In the genomic region with DNA sequence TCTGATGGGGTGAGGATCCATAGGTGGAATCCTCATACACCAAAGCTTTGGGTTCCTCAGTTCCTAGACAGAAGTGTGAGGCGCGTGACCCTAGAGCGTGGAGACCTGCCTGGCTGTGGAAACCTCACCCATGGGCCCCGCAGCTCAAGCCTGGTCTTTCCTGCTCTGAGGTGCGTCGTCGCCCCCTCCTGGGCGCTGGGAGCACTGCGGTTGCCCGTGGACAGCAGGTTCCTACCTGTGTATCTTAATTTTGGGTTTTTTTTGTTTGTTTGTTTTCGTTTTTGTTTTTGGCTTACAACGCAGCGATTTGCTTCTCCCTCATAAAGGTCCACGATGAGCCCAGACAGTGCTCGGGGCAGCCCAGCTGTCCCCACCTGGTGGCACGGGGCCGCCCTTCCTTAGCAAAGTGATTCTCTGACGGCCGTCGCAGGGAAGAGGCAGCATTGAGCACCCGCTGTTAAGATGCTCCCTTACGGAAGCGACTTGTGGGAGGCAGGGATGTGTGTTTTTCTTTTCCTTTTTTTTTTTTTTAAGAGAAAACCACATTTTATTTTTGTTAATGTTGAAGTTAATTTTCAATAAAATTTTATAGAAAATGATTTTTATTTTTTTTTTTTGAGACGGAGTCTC, we compare ENCODE assay signal across 8 cellular contexts. TPM values are rescaled to one million over a fixed set of nuclear protein-coding genes. Genes with fewer than 3 reads are reported as not detected.
A peak's percentile ranks its signal among the peaks of the same experiment; 100 is the strongest.
DNase-seq lines count a peak whose midpoint lies in the region; ATAC-seq and TF ChIP-seq lines count a peak whose summit lies in the region.

No MANE protein-coding gene starts in this region.

- H3K79me2 ChIP-seq in Karpas-422 (ENCODE audit: low read length): no peaks in the 10 kb centered on the region

- WGBS in upper lobe of left lung, 2 donors: 37 to 45% methylated on average over 21 to 24 of the region's 24 CpGs

- H3K9me2 ChIP-seq in Karpas-422 (replicated peaks; ENCODE audit: insufficient read depth, low read length): no peaks in the 10 kb centered on the region

- DNase-seq in GM12865 (ENCODE audit: low read depth) (peak; percentile 86), Karpas-422 (peak; percentile 90), SK-N-DZ (ENCODE audit: low spot score) (peak; percentile 54), Right ventricle myocardium inferior (ENCODE audit: missing footprints) (peak; percentile 89), posterior cingulate gyrus (peak; percentile 75 to 97 (median 86)), upper lobe of left lung (peak; percentile 79 to 96)
- DNase-seq in activated naive CD4-positive, alpha-beta T cell treated with Interleukin-2 at 50 U/mL for 16 hours: peak; percentile 84

- H3K9ac ChIP-seq in Karpas-422 (ENCODE audit: low read length): no peak overlapping the region

- intact Hi-C loops in Right ventricle myocardium inferior (cut with DNase I): loop anchor here (1.0 to 5.0 kb wide), 3 partner anchors 38 to 165 kb away; no protein-coding TSS in a partner anchor
- intact Hi-C loops in posterior cingulate gyrus (cut with DNase I): loop anchor here (1.0 kb wide), 1 partner anchor 165 kb away; no protein-coding TSS in a partner anchor

- TF ChIP-seq CTCF in GM12865 (IDR thresholded peaks at IDR 0.05; ENCODE audit: insufficient read depth, low read depth, low read length, missing control alignments) (peak; percentile 97), upper lobe of left lung (IDR thresholded peaks at IDR 0.05) (peak; percentile 83 to 92 (median 88))

- H2AFZ ChIP-seq in Karpas-422 (ENCODE audit: low read length): no peak overlapping the region

- no peak overlapping the region for H3K4me2 ChIP-seq in Karpas-422 (ENCODE audit: low read depth, low read length, poor library complexity, severe bottlenecking)

- H3K9me3 ChIP-seq in Karpas-422 (ENCODE audit: low read length) (no peaks in the 10 kb centered on the region), upper lobe of left lung (no peaks in the 10 kb centered on the region)

- TF ChIP-seq POLR2A in upper lobe of left lung (IDR thresholded peaks at IDR 0.05): no peak

- H3K4me3 ChIP-seq in GM12865 (ENCODE audit: low read depth, low read length) (no peak overlapping the region), Karpas-422 (ENCODE audit: low read length) (no peak overlapping the region), upper lobe of left lung (no peak overlapping the region)

- H3K36me3 ChIP-seq in Karpas-422 (ENCODE audit: insufficient read depth, low read length) (peaks cover 11% of the 10 kb centered on the region), upper lobe of left lung (peaks cover 6 to 50% (median 40%) of the 10 kb centered on the region in 4 donors)

- H3K27ac ChIP-seq in Karpas-422 (ENCODE audit: low read length): no peak overlapping the region
- H3K27ac ChIP-seq in upper lobe of left lung: no peak overlapping the region

- no peaks in the 10 kb centered on the region for H4K20me1 ChIP-seq in Karpas-422 (ENCODE audit: insufficient read depth, low read depth, low read length)

- no peak for TF ChIP-seq EP300 in upper lobe of left lung (IDR thresholded peaks at IDR 0.05)

- H3K4me1 ChIP-seq in Karpas-422 (ENCODE audit: low read length) (peaks cover 13% of the 10 kb centered on the region), upper lobe of left lung (peaks cover 3 to 23% (median 14%) of the 10 kb centered on the region in 4 donors)

- ATAC-seq in Right ventricle myocardium inferior: peak; percentile 83
- ATAC-seq in upper lobe of left lung (ENCODE audit: low FRiP score in 2 of 2): peak; percentile 84
- ATAC-seq in HG03139 (IDR thresholded peaks at IDR 0.05; ENCODE audit: unreplicated experiment): no peak

- H3K27me3 ChIP-seq in Karpas-422 (ENCODE audit: low read length) (no peaks in the 10 kb centered on the region), upper lobe of left lung (no peaks in the 10 kb centered on the region)

RNA-seq across cellular contexts. Expression of a gene that starts 36.5 kb away (rescaled TPM):
- total RNA-seq in Karpas-422 (2014; rRNA removed; shearing (Covaris generic); ENCODE audit: low replicate concordance): 24.0 and 40.3 TPM in 2 replicates
- 9.2 and 14.1 TPM in 2 replicates for polyA plus RNA-seq in SK-N-DZ (2014; cell fraction: cytosol; rRNA removed)
- polyA plus RNA-seq in SK-N-DZ (2014; cell fraction: nucleus; rRNA removed): 20.6 and 24.7 TPM in 2 replicates
- total RNA-seq in Right ventricle myocardium inferior (20.3 TPM), upper lobe of left lung (10 to 100 TPM; 36.3 to 46.8 (median 43.4) TPM)
